In genomic region chrX:20414066-20414465, GRCh38 we compare ENCODE assay signal across 19 cellular contexts.
DNase-seq lines count a peak whose midpoint lies in the region; ATAC-seq and TF ChIP-seq lines count a peak whose summit lies in the region.
"Had no signal": no experiment of that assay in that cellular context is flagged by ENCODE, and none has a peak within 500 bp of the region (broad histone marks: within the 10 kb centered on the region; RNA-seq: fewer than 3 reads in every experiment).

No MANE protein-coding gene starts in this region.

- H3K4me3 ChIP-seq in AG10803 (ENCODE audit: low read length), result no peak overlapping the region
- no peak overlapping the region for H3K4me3 ChIP-seq in GM12865 (ENCODE audit: low read depth, low read length)
- H3K4me3 ChIP-seq: hepatocyte, PC-9, SJSA1 had no signal

- peak overlapping the region; percentile 65 for H3K27ac Mint-ChIP-seq in activated T-helper 1 cell treated with anti-CD3 and anti-CD28 coated beads, Interleukin-12 subunit alpha, Interleukin-12 subunit beta, Interleukin-2, Interleukin-4 antibody, amounts not matched to agents 30 ng/mL and 10 ng/mL and 1 ng/mL, durations not matched to agents 14 hours and 24 hours and 36 hours
- H3K27ac Mint-ChIP-seq in naive thymus-derived CD8-positive, alpha-beta T cell, result peak overlapping the region; percentile 87 to 97 (median 94)
- H3K27ac Mint-ChIP-seq in endothelial cell (ENCODE audit: unreplicated experiment), result no peak overlapping the region

- DNase-seq in AG10803 (ENCODE audit: low read depth) (peak; percentile 42), GM12865 (ENCODE audit: low read depth) (peak; percentile 24), NCI-H524 (lab: John Stamatoyannopoulos, UW) (no peak), endothelial cell (ENCODE audit: low spot score) (no peak), AG08396 (ENCODE audit: low spot score) (no peak), NCI-H1417 (lab: John Stamatoyannopoulos, UW) (no peak)
- DNase-seq in activated T-helper 1 cell treated with anti-CD3 and anti-CD28 coated beads, Interleukin-12 subunit alpha, Interleukin-12 subunit beta, Interleukin-2, Interleukin-4 antibody, amounts not matched to agents 30 ng/mL and 10 ng/mL and 1 ng/mL, durations not matched to agents 14 hours and 24 hours and 36 hours (ENCODE audit: low spot score), result no peak
- peak in 2 of 10 donors; percentile 14 to 25 for DNase-seq in naive thymus-derived CD8-positive, alpha-beta T cell
- DNase-seq: activated CD8-positive, alpha-beta memory T cell treated with anti-CD3 and anti-CD28 coated beads, Interleukin-2, amount 50 U/mL, for 48 hours; NCI-H1417 treated with DMSO at 0.1 percent for 48 hours; NCI-H2171; NCI-H82; PC-9; substantia nigra; T-helper 9 cell had no signal

- no peak for ATAC-seq in naive thymus-derived CD8-positive, alpha-beta T cell
- ATAC-seq: HCT116, sciatic nerve had no signal

- no peaks in the 10 kb centered on the region for H3K27me3 Mint-ChIP-seq in activated T-helper 1 cell treated with anti-CD3 and anti-CD28 coated beads, Interleukin-12 subunit alpha, Interleukin-12 subunit beta, Interleukin-2, Interleukin-4 antibody, amounts not matched to agents 30 ng/mL and 10 ng/mL and 1 ng/mL, durations not matched to agents 14 hours and 24 hours and 36 hours (ENCODE audit: insufficient read depth)
- H3K27me3 Mint-ChIP-seq in naive thymus-derived CD8-positive, alpha-beta T cell, result no peaks in the 10 kb centered on the region
- no peaks in the 10 kb centered on the region for H3K27me3 Mint-ChIP-seq in endothelial cell (ENCODE audit: unreplicated experiment)

- no peak overlapping the region for H3K4me3 Mint-ChIP-seq in activated T-helper 1 cell treated with anti-CD3 and anti-CD28 coated beads, Interleukin-12 subunit alpha, Interleukin-12 subunit beta, Interleukin-2, Interleukin-4 antibody, amounts not matched to agents 30 ng/mL and 10 ng/mL and 1 ng/mL, durations not matched to agents 14 hours and 24 hours and 36 hours
- peak overlapping the region in 7 of 10 donors; percentile 22 to 75 (median 52) for H3K4me3 Mint-ChIP-seq in naive thymus-derived CD8-positive, alpha-beta T cell
- H3K4me3 Mint-ChIP-seq in endothelial cell (ENCODE audit: unreplicated experiment), result no peak overlapping the region

- peaks cover 39% of the 10 kb centered on the region for H3K4me1 Mint-ChIP-seq in activated T-helper 1 cell treated with anti-CD3 and anti-CD28 coated beads, Interleukin-12 subunit alpha, Interleukin-12 subunit beta, Interleukin-2, Interleukin-4 antibody, amounts not matched to agents 30 ng/mL and 10 ng/mL and 1 ng/mL, durations not matched to agents 14 hours and 24 hours and 36 hours (ENCODE audit: low read depth)
- peaks cover 14 to 66% (median 60%) of the 10 kb centered on the region in 4 donors for H3K4me1 Mint-ChIP-seq in naive thymus-derived CD8-positive, alpha-beta T cell
- H3K4me1 Mint-ChIP-seq in endothelial cell (ENCODE audit: unreplicated experiment), result no peaks in the 10 kb centered on the region

- no peak for TF ChIP-seq CTCF in AG10803 (conservative IDR thresholded peaks at IDR 0.05; ENCODE audit: low read length)
- TF ChIP-seq CTCF in GM12865 (IDR thresholded peaks at IDR 0.05; ENCODE audit: insufficient read depth, low read depth, low read length, missing control alignments), result no peak
- TF ChIP-seq CTCF in endothelial cell (IDR thresholded peaks at IDR 0.05; ENCODE audit: unreplicated experiment), result no peak

- intact Hi-C loops in activated T-helper 1 cell treated with anti-CD3 and anti-CD28 coated beads, Interleukin-12 subunit alpha, Interleukin-12 subunit beta, Interleukin-2, Interleukin-4 antibody, amounts not matched to agents 30 ng/mL and 10 ng/mL and 1 ng/mL, durations not matched to agents 14 hours and 24 hours and 36 hours (cut with micrococcal nuclease), result loop anchor here (2.0 kb wide), 1 partner anchor 19 kb away; no protein-coding TSS in a partner anchor

- POLR2A ChIA-PET in naive thymus-derived CD8-positive, alpha-beta T cell (lab: Charles Lee), result interaction anchor here (0.6 to 4.3 kb wide), 4 partner anchors 8 to 616 kb away, joined by 3 to 43 read pairs (median 5); no protein-coding TSS in a partner anchor

- peaks cover 7% of the 10 kb centered on the region for H3K36me3 Mint-ChIP-seq in activated T-helper 1 cell treated with anti-CD3 and anti-CD28 coated beads, Interleukin-12 subunit alpha, Interleukin-12 subunit beta, Interleukin-2, Interleukin-4 antibody, amounts not matched to agents 30 ng/mL and 10 ng/mL and 1 ng/mL, durations not matched to agents 14 hours and 24 hours and 36 hours (ENCODE audit: low read depth)
- H3K36me3 Mint-ChIP-seq in naive thymus-derived CD8-positive, alpha-beta T cell, result no peaks in the 10 kb centered on the region
- no peaks in the 10 kb centered on the region for H3K36me3 Mint-ChIP-seq in endothelial cell (ENCODE audit: low read depth, unreplicated experiment)

- no peaks in the 10 kb centered on the region for H3K9me3 Mint-ChIP-seq in activated T-helper 1 cell treated with anti-CD3 and anti-CD28 coated beads, Interleukin-12 subunit alpha, Interleukin-12 subunit beta, Interleukin-2, Interleukin-4 antibody, amounts not matched to agents 30 ng/mL and 10 ng/mL and 1 ng/mL, durations not matched to agents 14 hours and 24 hours and 36 hours
- H3K9me3 Mint-ChIP-seq in naive thymus-derived CD8-positive, alpha-beta T cell, result peaks cover 0 to 7% (median 0%) of the 10 kb centered on the region in 9 donors
- no peaks in the 10 kb centered on the region for H3K9me3 Mint-ChIP-seq in endothelial cell (ENCODE audit: unreplicated experiment)

Comparison
In these comparisons a context has a peak if more than half of its experiments do, and no peak if none do; other contexts are left out.
1. DNase-seq: peak in AG10803 (single experiment) and GM12865 (single experiment); none in activated T-helper 1 cell treated with anti-CD3 and anti-CD28 coated beads, Interleukin-12 subunit alpha, Interleukin-12 subunit beta, Interleukin-2, Interleukin-4 antibody, amounts not matched to agents 30 ng/mL and 10 ng/mL and 1 ng/mL, durations not matched to agents 14 hours and 24 hours and 36 hours (single experiment), NCI-H524 (0 of 2), endothelial cell (single experiment), AG08396 (single experiment) and NCI-H1417 (0 of 3).
2. H3K4me3 Mint-ChIP-seq: peak in naive thymus-derived CD8-positive, alpha-beta T cell (7 of 10); none in activated T-helper 1 cell treated with anti-CD3 and anti-CD28 coated beads, Interleukin-12 subunit alpha, Interleukin-12 subunit beta, Interleukin-2, Interleukin-4 antibody, amounts not matched to agents 30 ng/mL and 10 ng/mL and 1 ng/mL, durations not matched to agents 14 hours and 24 hours and 36 hours (single experiment) and endothelial cell (single experiment).